Comparison of ENCODE assay signal across 11 cellular contexts in the genomic region with DNA sequence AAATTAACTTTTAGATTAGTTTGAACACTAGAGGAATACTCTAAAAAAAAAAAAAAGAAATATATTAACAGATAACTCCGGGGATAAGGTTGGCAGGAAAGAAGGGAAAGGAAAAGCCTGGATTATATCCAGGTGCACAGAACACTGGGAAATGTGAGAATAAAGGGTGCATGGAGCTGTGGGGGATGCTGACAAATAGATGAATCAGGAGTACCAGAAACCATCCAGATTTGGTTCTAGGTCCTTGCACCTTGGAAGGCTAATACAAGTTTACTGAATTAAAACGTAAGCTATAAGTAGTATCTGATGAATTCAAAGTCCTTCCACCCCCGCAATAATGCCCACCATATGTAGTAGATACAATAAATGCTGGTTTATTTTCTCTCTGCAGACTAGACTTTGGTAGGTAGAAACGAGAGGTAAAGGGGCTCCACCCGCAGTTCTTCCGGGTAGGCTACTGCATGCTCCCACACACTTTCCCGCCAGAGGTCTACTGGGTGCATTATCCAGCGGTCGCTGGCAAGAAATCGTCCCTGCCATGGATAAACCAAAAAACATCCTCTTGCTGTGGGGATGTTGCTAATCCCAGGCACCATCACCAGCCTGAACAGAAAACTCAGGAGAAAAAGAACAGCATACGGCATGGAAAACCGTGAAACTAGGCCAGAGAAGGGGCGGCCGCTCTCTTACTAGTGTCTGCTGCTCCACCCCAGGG. TPM values are rescaled to one million over a fixed set of nuclear protein-coding genes. Genes with fewer than 3 reads are reported as not detected.
DNase-seq lines count a peak whose midpoint lies in the region; FAIRE-seq and TF ChIP-seq lines count a peak whose summit lies in the region.
"Had no signal": no experiment of that assay in that cellular context is flagged by ENCODE, and none has a peak within 500 bp of the region (broad histone marks: within the 10 kb centered on the region; RNA-seq: fewer than 3 reads in every experiment).

No MANE protein-coding gene starts in this region.

- in situ Hi-C loops in GM13976 (cut with MboI; ENCODE audit: low sequenced_read_pairs, unreplicated experiment) = no loop called here

- FAIRE-seq in RCC 7860 (lab: Jason Lieb, UNC) = no peak

- H3K27me3 Mint-ChIP-seq in HFFc6 (ENCODE audit: insufficient read depth) (no peaks in the 10 kb centered on the region), immature natural killer cell (ENCODE audit: low read depth in 3 of 3) (peaks cover 8 to 21% (median 9%) of the 10 kb centered on the region in 3 donors)

- intact Hi-C loops in spleen (cut with DNase I; ENCODE audit: low total_unique reads) = no loop called here

- 54 to 69% (median 66%) methylated on average over 14 of the region's 14 CpGs for WGBS in spleen, 5 donors

- H3K36me3 ChIP-seq in spleen = no peaks in the 10 kb centered on the region

- H3K4me3 Mint-ChIP-seq in HFFc6 (peak overlapping the region; percentile 96), immature natural killer cell (peak overlapping the region; percentile 39 to 89 (median 60))

- TF ChIP-seq CTCF in HFFc6 (IDR thresholded peaks at IDR 0.05) = no peak
- no peak for TF ChIP-seq CTCF in spleen (IDR thresholded peaks at IDR 0.05 in 8 of 11, conservative IDR thresholded peaks at IDR 0.05 in 3 of 11)
- TF ChIP-seq CTCF in GM13976 (IDR thresholded peaks at IDR 0.05; ENCODE audit: borderline replicate concordance, control extremely low read depth, extremely low read depth, insufficient read depth, missing control alignments) = no peak

- DNase-seq in HFFc6 = no peak
- no peak for DNase-seq in immature natural killer cell
- DNase-seq in spleen = no peak
- DNase-seq in midbrain (lab: John Stamatoyannopoulos, UW) = no peak
- no peak for DNase-seq in GM13976 (ENCODE audit: low spot score)
- DNase-seq in occipital lobe (lab: John Stamatoyannopoulos, UW) = no peak
- DNase-seq in RCC 7860 (ENCODE audit: low spot score) = no peak
- DNase-seq: activated effector memory CD4-positive, alpha-beta T cell treated with Interleukin-2 at 50 U/mL for 16 hours; stimulated activated CD4-positive, alpha-beta T cell treated with anti-CD3 and anti-CD28 coated beads, Interleukin-1b, Interleukin-23, amount 100 ng/mL, for 48 hours had no signal

- H3K27ac ChIP-seq in angular gyrus (ENCODE audit: low read depth, low read length) (peak overlapping the region; percentile 97), spleen (peak overlapping the region; percentile 69 to 94 (median 92))

- H3K9me3 Mint-ChIP-seq in HFFc6 (no peaks in the 10 kb centered on the region), immature natural killer cell (no peaks in the 10 kb centered on the region)

- peaks cover 29% of the 10 kb centered on the region for H3K36me3 Mint-ChIP-seq in HFFc6 (ENCODE audit: low read depth)
- no peaks in the 10 kb centered on the region for H3K36me3 Mint-ChIP-seq in immature natural killer cell

- TF ChIP-seq POLR2A in spleen (IDR thresholded peaks at IDR 0.05) = no peak

- peak overlapping the region; percentile 90 for H3K27ac Mint-ChIP-seq in HFFc6
- H3K27ac Mint-ChIP-seq in immature natural killer cell = no peak overlapping the region

- peak overlapping the region; percentile 56 to 86 (median 66) for H3K4me3 ChIP-seq in spleen

- peaks cover 8 to 46% (median 28%) of the 10 kb centered on the region in 6 donors for H3K4me1 ChIP-seq in spleen

- H3K4me1 Mint-ChIP-seq in HFFc6 (ENCODE audit: low read depth) = peaks cover 33% of the 10 kb centered on the region
- H3K4me1 Mint-ChIP-seq in immature natural killer cell = peaks cover 10 to 16% of the 10 kb centered on the region in 2 donors

- peaks cover 0 to 11% (median 2%) of the 10 kb centered on the region in 8 donors for H3K9me3 ChIP-seq in spleen

- peaks cover 0 to 36% (median 12%) of the 10 kb centered on the region in 7 donors for H3K27me3 ChIP-seq in spleen (replicated peaks in 1 of 7)

RNA-seq across cellular contexts. Expression of a gene that starts 1.6 kb away (rescaled TPM):
- 10 to 100 TPM; 33.6 to 53.8 (median 47.2) TPM for total RNA-seq in HFFc6 (2021; fragmentation: NEBNext Ultra II Directional; extraction: Animal tissue kit (Norgen Biotek cat#: 25700))
- polyA plus RNA-seq in immature natural killer cell (not detected), spleen (10 to 100 TPM in 2 of 3 donors, 1 to 10 TPM in 1; 7.8 to 17.5 (median 11.9) TPM)
- total RNA-seq in spleen (10 to 100 TPM; 12.1 to 26.7 (median 20.8) TPM), occipital lobe (74.2 TPM)

RNA-seq across cellular contexts. Expression of a gene that starts 47.0 kb away (rescaled TPM):
- total RNA-seq in HFFc6 (2021; fragmentation: NEBNext Ultra II Directional; extraction: Animal tissue kit (Norgen Biotek cat#: 25700)) = not detected
- polyA plus RNA-seq in immature natural killer cell = 100 to 1,000 TPM; 494 to 692 (median 535) TPM
- 100 to 1,000 TPM in 5 of 7 donors, 10 to 100 TPM in 2; 79.9 to 202 (median 136) TPM for total RNA-seq in spleen
- polyA plus RNA-seq in spleen = 10 to 100 TPM; 49.1 to 67.7 (median 53.0) TPM
- total RNA-seq in occipital lobe = 3.0 TPM
- total RNA-seq: NCI-H460 had no signal

Comparison
In these comparisons a context has a peak if more than half of its experiments do, and no peak if none do; other contexts are left out.
1. RNA of a gene that starts 47.0 kb away (total RNA-seq): 79.9 to 202 TPM in spleen; 3.0 TPM in occipital lobe (single experiment) and not detected in HFFc6; every median in the first group is over 10 times any median in the second.